In genomic region chrX:147877726-147878125, GRCh38 we compare ENCODE assay signal across 1 cellular context.
TF ChIP-seq lines count a peak whose summit lies in the region.

No MANE protein-coding gene starts in this region.

TF ChIP-seq in K562, 482 proteins besides CTCF, POLR2A, EP300 and RAD21 (continued from another document and continues in another):
- TF ChIP-seq CHD7 (IDR thresholded peaks at IDR 0.05; ENCODE audit: low read depth, low read length), result no peak
- peak; percentile 43; the same call in 1 of the 2 replicates for TF ChIP-seq ATF7 (IDR thresholded peaks at IDR 0.05)
- TF ChIP-seq KLF13 (tag; IDR thresholded peaks at IDR 0.05; ENCODE audit: borderline replicate concordance, low read depth), result no peak
- TF ChIP-seq JUN (IDR thresholded peaks at IDR 0.05; ENCODE audit: borderline replicate concordance, low read depth, low read length), result no peak
- no peak for TF ChIP-seq JUN (CRISPR knock-in tag; IDR thresholded peaks at IDR 0.05; ENCODE audit: borderline replicate concordance)
- no peak for TF ChIP-seq FOXA3 (CRISPR knock-in tag; conservative IDR thresholded peaks at IDR 0.05 in 1 of 2, IDR thresholded peaks at IDR 0.05 in 1 of 2)
- no peak for TF ChIP-seq HLTF (IDR thresholded peaks at IDR 0.05)
- TF ChIP-seq MYC (IDR thresholded peaks at IDR 0.05; ENCODE audit: low read depth, low read length), result peak; percentile 90
- no peak for TF ChIP-seq MYC (CRISPR knock-in tag; IDR thresholded peaks at IDR 0.05; ENCODE audit: borderline replicate concordance, low read depth)
- no peak for TF ChIP-seq TEAD1 (CRISPR knock-in tag; IDR thresholded peaks at IDR 0.05)
- TF ChIP-seq ZBTB49 (CRISPR knock-in tag; IDR thresholded peaks at IDR 0.05; ENCODE audit: borderline replicate concordance), result no peak
- TF ChIP-seq RBM17 (IDR thresholded peaks at IDR 0.05; ENCODE audit: borderline replicate concordance, low read depth, low read length), result no peak
- TF ChIP-seq IRF9 (tag; IDR thresholded peaks at IDR 0.05), result no peak
- TF ChIP-seq TARDBP (IDR thresholded peaks at IDR 0.05), result no peak
- no peak for TF ChIP-seq ZBTB8A (IDR thresholded peaks at IDR 0.05; ENCODE audit: partially characterized antibody)
- TF ChIP-seq MTA1 (IDR thresholded peaks at IDR 0.05; ENCODE audit: borderline replicate concordance), result no peak
- peak; percentile 42; the same call in 1 of the 2 replicates for TF ChIP-seq TOE1 (IDR thresholded peaks at IDR 0.05; ENCODE audit: borderline replicate concordance)
- TF ChIP-seq TOE1 (CRISPR knock-in tag; IDR thresholded peaks at IDR 0.05; ENCODE audit: borderline replicate concordance, low read depth), result no peak
- TF ChIP-seq SIX5 (IDR thresholded peaks at IDR 0.05; ENCODE audit: borderline replicate concordance in 1 of 2, insufficient read depth in 1 of 2, low read depth in 1 of 2, low read length in 2 of 2), result no peak
- TF ChIP-seq, protein P1, sequence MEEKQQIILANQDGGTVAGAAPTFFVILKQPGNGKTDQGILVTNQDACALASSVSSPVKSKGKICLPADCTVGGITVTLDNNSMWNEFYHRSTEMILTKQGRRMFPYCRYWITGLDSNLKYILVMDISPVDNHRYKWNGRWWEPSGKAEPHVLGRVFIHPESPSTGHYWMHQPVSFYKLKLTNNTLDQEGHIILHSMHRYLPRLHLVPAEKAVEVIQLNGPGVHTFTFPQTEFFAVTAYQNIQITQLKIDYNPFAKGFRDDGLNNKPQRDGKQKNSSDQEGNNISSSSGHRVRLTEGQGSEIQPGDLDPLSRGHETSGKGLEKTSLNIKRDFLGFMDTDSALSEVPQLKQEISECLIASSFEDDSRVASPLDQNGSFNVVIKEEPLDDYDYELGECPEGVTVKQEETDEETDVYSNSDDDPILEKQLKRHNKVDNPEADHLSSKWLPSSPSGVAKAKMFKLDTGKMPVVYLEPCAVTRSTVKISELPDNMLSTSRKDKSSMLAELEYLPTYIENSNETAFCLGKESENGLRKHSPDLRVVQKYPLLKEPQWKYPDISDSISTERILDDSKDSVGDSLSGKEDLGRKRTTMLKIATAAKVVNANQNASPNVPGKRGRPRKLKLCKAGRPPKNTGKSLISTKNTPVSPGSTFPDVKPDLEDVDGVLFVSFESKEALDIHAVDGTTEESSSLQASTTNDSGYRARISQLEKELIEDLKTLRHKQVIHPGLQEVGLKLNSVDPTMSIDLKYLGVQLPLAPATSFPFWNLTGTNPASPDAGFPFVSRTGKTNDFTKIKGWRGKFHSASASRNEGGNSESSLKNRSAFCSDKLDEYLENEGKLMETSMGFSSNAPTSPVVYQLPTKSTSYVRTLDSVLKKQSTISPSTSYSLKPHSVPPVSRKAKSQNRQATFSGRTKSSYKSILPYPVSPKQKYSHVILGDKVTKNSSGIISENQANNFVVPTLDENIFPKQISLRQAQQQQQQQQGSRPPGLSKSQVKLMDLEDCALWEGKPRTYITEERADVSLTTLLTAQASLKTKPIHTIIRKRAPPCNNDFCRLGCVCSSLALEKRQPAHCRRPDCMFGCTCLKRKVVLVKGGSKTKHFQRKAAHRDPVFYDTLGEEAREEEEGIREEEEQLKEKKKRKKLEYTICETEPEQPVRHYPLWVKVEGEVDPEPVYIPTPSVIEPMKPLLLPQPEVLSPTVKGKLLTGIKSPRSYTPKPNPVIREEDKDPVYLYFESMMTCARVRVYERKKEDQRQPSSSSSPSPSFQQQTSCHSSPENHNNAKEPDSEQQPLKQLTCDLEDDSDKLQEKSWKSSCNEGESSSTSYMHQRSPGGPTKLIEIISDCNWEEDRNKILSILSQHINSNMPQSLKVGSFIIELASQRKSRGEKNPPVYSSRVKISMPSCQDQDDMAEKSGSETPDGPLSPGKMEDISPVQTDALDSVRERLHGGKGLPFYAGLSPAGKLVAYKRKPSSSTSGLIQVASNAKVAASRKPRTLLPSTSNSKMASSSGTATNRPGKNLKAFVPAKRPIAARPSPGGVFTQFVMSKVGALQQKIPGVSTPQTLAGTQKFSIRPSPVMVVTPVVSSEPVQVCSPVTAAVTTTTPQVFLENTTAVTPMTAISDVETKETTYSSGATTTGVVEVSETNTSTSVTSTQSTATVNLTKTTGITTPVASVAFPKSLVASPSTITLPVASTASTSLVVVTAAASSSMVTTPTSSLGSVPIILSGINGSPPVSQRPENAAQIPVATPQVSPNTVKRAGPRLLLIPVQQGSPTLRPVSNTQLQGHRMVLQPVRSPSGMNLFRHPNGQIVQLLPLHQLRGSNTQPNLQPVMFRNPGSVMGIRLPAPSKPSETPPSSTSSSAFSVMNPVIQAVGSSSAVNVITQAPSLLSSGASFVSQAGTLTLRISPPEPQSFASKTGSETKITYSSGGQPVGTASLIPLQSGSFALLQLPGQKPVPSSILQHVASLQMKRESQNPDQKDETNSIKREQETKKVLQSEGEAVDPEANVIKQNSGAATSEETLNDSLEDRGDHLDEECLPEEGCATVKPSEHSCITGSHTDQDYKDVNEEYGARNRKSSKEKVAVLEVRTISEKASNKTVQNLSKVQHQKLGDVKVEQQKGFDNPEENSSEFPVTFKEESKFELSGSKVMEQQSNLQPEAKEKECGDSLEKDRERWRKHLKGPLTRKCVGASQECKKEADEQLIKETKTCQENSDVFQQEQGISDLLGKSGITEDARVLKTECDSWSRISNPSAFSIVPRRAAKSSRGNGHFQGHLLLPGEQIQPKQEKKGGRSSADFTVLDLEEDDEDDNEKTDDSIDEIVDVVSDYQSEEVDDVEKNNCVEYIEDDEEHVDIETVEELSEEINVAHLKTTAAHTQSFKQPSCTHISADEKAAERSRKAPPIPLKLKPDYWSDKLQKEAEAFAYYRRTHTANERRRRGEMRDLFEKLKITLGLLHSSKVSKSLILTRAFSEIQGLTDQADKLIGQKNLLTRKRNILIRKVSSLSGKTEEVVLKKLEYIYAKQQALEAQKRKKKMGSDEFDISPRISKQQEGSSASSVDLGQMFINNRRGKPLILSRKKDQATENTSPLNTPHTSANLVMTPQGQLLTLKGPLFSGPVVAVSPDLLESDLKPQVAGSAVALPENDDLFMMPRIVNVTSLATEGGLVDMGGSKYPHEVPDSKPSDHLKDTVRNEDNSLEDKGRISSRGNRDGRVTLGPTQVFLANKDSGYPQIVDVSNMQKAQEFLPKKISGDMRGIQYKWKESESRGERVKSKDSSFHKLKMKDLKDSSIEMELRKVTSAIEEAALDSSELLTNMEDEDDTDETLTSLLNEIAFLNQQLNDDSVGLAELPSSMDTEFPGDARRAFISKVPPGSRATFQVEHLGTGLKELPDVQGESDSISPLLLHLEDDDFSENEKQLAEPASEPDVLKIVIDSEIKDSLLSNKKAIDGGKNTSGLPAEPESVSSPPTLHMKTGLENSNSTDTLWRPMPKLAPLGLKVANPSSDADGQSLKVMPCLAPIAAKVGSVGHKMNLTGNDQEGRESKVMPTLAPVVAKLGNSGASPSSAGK (IDR thresholded peaks at IDR 0.05), result peak; percentile 76
- TF ChIP-seq ZNF766 (CRISPR knock-in tag; conservative IDR thresholded peaks at IDR 0.05), result 0 out of 2 replicates have a peak, but pooled peaks have one; percentile 28
- no peak for TF ChIP-seq SAFB2 (IDR thresholded peaks at IDR 0.05; ENCODE audit: borderline replicate concordance, low read depth, low read length, severe bottlenecking)
- TF ChIP-seq SMARCA5 (IDR thresholded peaks at IDR 0.05), result no peak
- TF ChIP-seq THAP7 (CRISPR knock-in tag; IDR thresholded peaks at IDR 0.05), result no peak
- no peak for TF ChIP-seq DNMT1 (IDR thresholded peaks at IDR 0.05)
